16 cellular contexts compared by ENCODE assay signal in genomic region chr14:68462683-68463082, GRCh38.
DNase-seq lines count a peak whose midpoint lies in the region; ATAC-seq and TF ChIP-seq lines count a peak whose summit lies in the region.
"Had no signal": no experiment of that assay in that cellular context is flagged by ENCODE, and none has a peak within 500 bp of the region (broad histone marks: within the 10 kb centered on the region; RNA-seq: fewer than 3 reads in every experiment).

No MANE protein-coding gene starts in this region.

- H4K20me1 ChIP-seq in smooth muscle cell (ENCODE audit: low read depth): no peaks in the 10 kb centered on the region

- peak overlapping the region; percentile 46 for H3K27ac ChIP-seq in smooth muscle cell (ENCODE audit: low read depth)
- H3K27ac ChIP-seq: spleen had no signal

- H3K4me2 ChIP-seq in smooth muscle cell: peak overlapping the region; percentile 2

- H3K27me3 ChIP-seq in smooth muscle cell (ENCODE audit: low read depth): no peaks in the 10 kb centered on the region
- H3K27me3 ChIP-seq: gastrocnemius medialis, spleen had no signal

- 62% methylated on average over 1 of the region's 1 CpG for WGBS in smooth muscle cell (ENCODE audit: low lambda C conversion rate)

- H3K79me2 ChIP-seq in smooth muscle cell (ENCODE audit: low read depth): no peaks in the 10 kb centered on the region

- no peak overlapping the region for H2AFZ ChIP-seq in smooth muscle cell (ENCODE audit: low read depth)

- no peaks in the 10 kb centered on the region for H3K36me3 ChIP-seq in smooth muscle cell (ENCODE audit: low read depth)
- H3K36me3 ChIP-seq: gastrocnemius medialis, spleen had no signal

- H3K4me3 ChIP-seq in HFF-Myc (replicated peaks; ENCODE audit: low read depth, low read length) (no peak overlapping the region), foreskin fibroblast (ENCODE audit: low read depth in 1 of 2, low read length in 2 of 2) (no peak overlapping the region), smooth muscle cell (no peak overlapping the region)
- H3K4me3 ChIP-seq: gastrocnemius medialis, spleen had no signal

- H3K4me1 ChIP-seq in smooth muscle cell (ENCODE audit: low read depth): peaks cover 13% of the 10 kb centered on the region

- DNase-seq in HFF-Myc (ENCODE audit: extremely low read depth, low read depth) (no peak), foreskin fibroblast (no peak), smooth muscle cell (lab: John Stamatoyannopoulos, UW; ENCODE audit: unreplicated experiment) (no peak), NCI-H524 treated with DMSO at 0.1 percent for 48 hours (lab: John Stamatoyannopoulos, UW) (no peak), sciatic nerve (ENCODE audit: low spot score) (no peak)
- DNase-seq: activated naive CD4-positive, alpha-beta T cell treated with Interleukin-2 at 50 U/mL for 16 hours; CD8-positive, alpha-beta memory T cell; effector memory CD8-positive, alpha-beta T cell; gastrocnemius medialis; midbrain; NCI-H2029; occipital lobe; spleen; T-helper 2 cell had no signal

- no peak overlapping the region for H3K9ac ChIP-seq in smooth muscle cell (ENCODE audit: low read depth)

- H3K9me3 ChIP-seq in smooth muscle cell (replicated peaks; ENCODE audit: low read depth): no peaks in the 10 kb centered on the region
- H3K9me3 ChIP-seq: gastrocnemius medialis, spleen had no signal

- peaks cover 8% of the 10 kb centered on the region for H3F3A ChIP-seq in smooth muscle cell (ENCODE audit: low read depth)

- intact Hi-C loops in sciatic nerve (cut with DNase I): no loop called here

- ATAC-seq in SK-N-SH treated with all-trans-retinoic acid at 6 μM for 48 hours: peak; percentile 12; the same call in 1 of the 3 replicates
- ATAC-seq in GM21390 (IDR thresholded peaks at IDR 0.05; ENCODE audit: unreplicated experiment): no peak
- no peak for ATAC-seq in sciatic nerve
- ATAC-seq: effector memory CD8-positive, alpha-beta T cell; gastrocnemius medialis had no signal

- peak; percentile 32 for TF ChIP-seq CTCF in HFF-Myc (IDR thresholded peaks at IDR 0.05; ENCODE audit: low read depth, low read length, missing control alignments)
- peak; percentile 27 for TF ChIP-seq CTCF in foreskin fibroblast (IDR thresholded peaks at IDR 0.05; ENCODE audit: low read depth, low read length)
- TF ChIP-seq CTCF in smooth muscle cell (IDR thresholded peaks at IDR 0.05; ENCODE audit: borderline replicate concordance, insufficient read depth, poor library complexity, severe bottlenecking): peak; percentile 51

TF ChIP-seq in SK-N-SH treated with all-trans-retinoic acid at 6 μM for 48 hours, 23 proteins besides CTCF, POLR2A, EP300 and RAD21:
- TF ChIP-seq ZNF565 (CRISPR knock-in tag; conservative IDR thresholded peaks at IDR 0.05; ENCODE audit: low read depth): no peak
- TF ChIP-seq SNAI2 (CRISPR knock-in tag; IDR thresholded peaks at IDR 0.05): no peak
- no peak for TF ChIP-seq CSDC2 (CRISPR knock-in tag; IDR thresholded peaks at IDR 0.05)
- no peak for TF ChIP-seq TCF4 (CRISPR knock-in tag; IDR thresholded peaks at IDR 0.05; ENCODE audit: borderline replicate concordance)
- no peak for TF ChIP-seq ARNTL (CRISPR knock-in tag; IDR thresholded peaks at IDR 0.05; ENCODE audit: borderline replicate concordance, low read depth)
- TF ChIP-seq ESRRG (CRISPR knock-in tag; IDR thresholded peaks at IDR 0.05): no peak
- no peak for TF ChIP-seq GLIS3 (CRISPR knock-in tag; IDR thresholded peaks at IDR 0.05)
- TF ChIP-seq CSRNP3 (CRISPR knock-in tag; IDR thresholded peaks at IDR 0.05): no peak
